Comparison of ENCODE assay signal across 8 cellular contexts in the genomic region with DNA sequence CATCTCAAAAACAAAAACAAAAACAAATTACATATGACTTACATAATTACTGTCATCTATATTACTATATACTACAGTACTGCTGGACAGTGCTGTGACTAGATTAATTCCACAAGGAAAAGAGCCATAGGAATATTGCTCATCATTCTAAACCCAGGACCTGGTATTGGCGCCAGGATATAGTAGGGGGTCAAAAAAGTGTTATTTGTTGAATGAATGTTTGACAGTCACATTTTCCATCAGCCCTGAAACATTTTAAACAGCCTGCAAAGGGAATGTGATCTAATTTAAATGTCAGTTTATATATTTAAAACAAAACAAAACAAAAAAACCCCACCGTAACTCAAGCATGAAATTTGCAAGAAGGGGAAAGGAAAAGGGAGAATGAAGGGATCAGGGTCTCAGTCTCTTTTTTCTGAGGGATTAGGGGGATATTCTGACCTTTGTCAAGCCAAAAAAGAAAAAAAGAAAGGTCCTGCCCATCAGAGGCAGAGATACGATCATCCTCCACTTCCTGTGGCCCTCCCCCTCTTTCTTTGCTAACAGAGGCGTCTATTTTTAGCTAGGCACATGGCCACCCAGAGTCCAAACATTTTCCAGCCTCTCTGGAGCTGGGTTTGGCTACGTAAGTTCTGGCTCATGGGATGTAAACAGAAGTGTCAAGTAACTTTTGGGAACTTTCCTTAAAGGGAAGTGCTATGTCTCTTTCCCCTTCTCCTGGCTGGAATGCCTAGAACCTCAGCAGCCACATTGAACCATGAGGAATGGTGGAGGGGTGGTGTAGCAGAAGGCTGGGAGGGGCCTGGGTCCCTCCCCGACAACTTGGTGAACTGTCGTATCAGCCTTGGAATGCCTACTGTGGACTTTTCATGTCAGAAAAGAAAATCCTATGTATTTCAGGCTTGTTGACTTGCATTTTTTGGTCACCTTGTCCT. TPM values are rescaled to one million over a fixed set of nuclear protein-coding genes. Genes with fewer than 3 reads are reported as not detected.
A peak's percentile ranks its signal among the peaks of the same experiment; 100 is the strongest.
DNase-seq lines count a peak whose midpoint lies in the region; ATAC-seq and TF ChIP-seq lines count a peak whose summit lies in the region.

No MANE protein-coding gene starts in this region.

- H3K27me3 Mint-ChIP-seq in activated naive CD4-positive, alpha-beta T cell treated with anti-CD3 and anti-CD28 coated beads for 36 hours (ENCODE audit: low read depth): no peaks in the 10 kb centered on the region

- H3K27me3 ChIP-seq in WERI-Rb-1 (ENCODE audit: insufficient read depth, low read depth, severe bottlenecking): no peaks in the 10 kb centered on the region

- H3K36me3 ChIP-seq in WERI-Rb-1: peaks cover 12% of the 10 kb centered on the region

- CTCF ChIA-PET in activated naive CD4-positive, alpha-beta T cell treated with anti-CD3 and anti-CD28 coated beads for 36 hours (lab: Charles Lee): no interaction called here

- H3K9me3 Mint-ChIP-seq in activated naive CD4-positive, alpha-beta T cell treated with anti-CD3 and anti-CD28 coated beads for 36 hours: no peaks in the 10 kb centered on the region

- peaks cover 8% of the 10 kb centered on the region for H3K4me1 Mint-ChIP-seq in activated naive CD4-positive, alpha-beta T cell treated with anti-CD3 and anti-CD28 coated beads for 36 hours (ENCODE audit: low read depth)

- ATAC-seq in HG03025 (IDR thresholded peaks at IDR 0.05; ENCODE audit: low FRiP score, unreplicated experiment) (no peak), HG03460 (IDR thresholded peaks at IDR 0.05; ENCODE audit: unreplicated experiment) (no peak), GM21390 (IDR thresholded peaks at IDR 0.05; ENCODE audit: unreplicated experiment) (no peak)

- TF ChIP-seq CTCF in WERI-Rb-1 (IDR thresholded peaks at IDR 0.05; ENCODE audit: low read depth, low read length) (no peak), fibroblast of villous mesenchyme (IDR thresholded peaks at IDR 0.05; ENCODE audit: insufficient read depth, low read depth, low read length) (no peak)

- 0 out of 2 replicates have a peak overlapping the region, but pooled peaks have one; percentile 20 for H3K27ac ChIP-seq in WERI-Rb-1

- H3K4me3 ChIP-seq in WERI-Rb-1 (ENCODE audit: low read depth, low read length) (no peak overlapping the region), fibroblast of villous mesenchyme (ENCODE audit: low read depth, low read length) (peak overlapping the region; percentile 36)

- H3K9me3 ChIP-seq in WERI-Rb-1 (ENCODE audit: severe bottlenecking): no peaks in the 10 kb centered on the region

- DNase-seq in activated naive CD4-positive, alpha-beta T cell treated with anti-CD3 and anti-CD28 coated beads for 36 hours: peak; percentile 18
- DNase-seq in activated naive CD4-positive, alpha-beta T cell (lab: John Stamatoyannopoulos, UW): no peak
- no peak for DNase-seq in WERI-Rb-1
- DNase-seq in fibroblast of villous mesenchyme (ENCODE audit: low read depth): peak; percentile 99
- peak; percentile 85 for DNase-seq in posterior vena cava (ENCODE audit: low spot score)

- no peak overlapping the region for H3K27ac Mint-ChIP-seq in activated naive CD4-positive, alpha-beta T cell treated with anti-CD3 and anti-CD28 coated beads for 36 hours

- H3K36me3 Mint-ChIP-seq in activated naive CD4-positive, alpha-beta T cell treated with anti-CD3 and anti-CD28 coated beads for 36 hours (ENCODE audit: low read depth): peaks cover 5% of the 10 kb centered on the region

- no peak overlapping the region for H3K4me3 Mint-ChIP-seq in activated naive CD4-positive, alpha-beta T cell treated with anti-CD3 and anti-CD28 coated beads for 36 hours

- intact Hi-C loops in activated naive CD4-positive, alpha-beta T cell treated with anti-CD3 and anti-CD28 coated beads for 36 hours (cut with micrococcal nuclease): no loop called here
- intact Hi-C loops in posterior vena cava (cut with DNase I): loop anchor here (5.0 to 10.0 kb wide), 2 partner anchors 124 to 126 kb away; no protein-coding TSS in a partner anchor

RNA-seq across cellular contexts. Expression of a gene that starts 44.6 kb away (rescaled TPM):
- total RNA-seq in activated naive CD4-positive, alpha-beta T cell treated with anti-CD3 and anti-CD28 coated beads for 36 hours: 1 to 10 TPM; 2.6 to 3.3 TPM
- total RNA-seq in fibroblast of villous mesenchyme (33.5 and 39.7 TPM in 2 replicates), posterior vena cava (10 to 100 TPM; 34.4 to 39.9 TPM)

RNA-seq across cellular contexts. Expression of a gene that starts 58.2 kb away (rescaled TPM):
- total RNA-seq in activated naive CD4-positive, alpha-beta T cell treated with anti-CD3 and anti-CD28 coated beads for 36 hours: 10 to 100 TPM; 14.1 to 14.2 TPM
- total RNA-seq in fibroblast of villous mesenchyme (15.1 and 18.6 TPM in 2 replicates), posterior vena cava (10 to 100 TPM in 1 of 2 donors, 1 to 10 TPM in 1; 8.2 to 10.1 TPM)

Comparison
In these comparisons a context has a peak if more than half of its experiments do, and no peak if none do; other contexts are left out.
1. DNase-seq: peak in activated naive CD4-positive, alpha-beta T cell treated with anti-CD3 and anti-CD28 coated beads for 36 hours (single experiment), fibroblast of villous mesenchyme (single experiment) and posterior vena cava (single experiment); none in activated naive CD4-positive, alpha-beta T cell (0 of 4) and WERI-Rb-1 (single experiment).